ENCODE assay signal across 16 cellular contexts in the genomic region with DNA sequence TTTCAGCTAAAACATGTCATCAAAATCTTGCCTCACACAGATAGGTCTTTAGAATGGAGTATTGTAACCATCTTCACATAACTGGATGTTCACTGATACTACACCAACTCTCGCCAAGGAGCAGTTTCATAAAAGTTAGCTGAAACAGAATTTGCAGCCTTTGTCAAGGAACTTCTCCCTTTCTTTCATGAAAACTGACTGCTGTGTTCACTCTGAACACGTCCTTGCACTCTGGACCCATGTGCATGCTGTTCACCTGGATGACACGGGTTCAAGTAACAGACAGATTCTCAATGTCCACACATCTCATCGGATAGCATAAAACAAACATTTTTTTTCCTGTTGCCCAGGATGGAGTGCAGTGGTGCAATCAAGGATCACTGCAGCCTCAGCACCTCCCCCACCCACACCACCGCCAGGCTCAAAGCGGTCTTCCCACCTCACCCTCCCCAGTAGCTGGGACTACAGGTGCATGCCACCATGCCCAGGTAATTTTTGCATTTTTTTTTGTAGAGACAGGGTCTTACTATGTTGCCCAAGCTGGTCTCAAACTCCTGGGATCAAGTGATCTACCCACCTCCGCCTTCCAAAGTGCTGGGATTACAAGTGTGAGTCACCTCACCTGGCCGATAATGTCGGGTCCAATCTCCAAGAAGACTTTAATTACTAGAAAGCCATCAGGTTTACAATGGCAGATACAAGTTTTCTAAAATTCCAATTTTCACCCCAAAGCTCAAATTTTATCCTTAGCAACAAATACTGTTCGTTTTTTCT. TPM values are rescaled to one million over a fixed set of nuclear protein-coding genes. Genes with fewer than 3 reads are reported as not detected.
DNase-seq lines count a peak whose midpoint lies in the region; ATAC-seq and TF ChIP-seq lines count a peak whose summit lies in the region.
"Had no signal": no experiment of that assay in that cellular context is flagged by ENCODE, and none has a peak within 500 bp of the region (broad histone marks: within the 10 kb centered on the region; RNA-seq: fewer than 3 reads in every experiment).

No MANE protein-coding gene starts in this region.

- CTCF ChIA-PET in activated naive CD4-positive, alpha-beta T cell treated with anti-CD3 and anti-CD28 coated beads for 36 hours (lab: Charles Lee), result interaction anchor here (1.0 to 4.0 kb wide), 5 partner anchors 8 to 20 kb away, joined by 4 to 34 read pairs (median 15); partner anchors contain the start of gene DIDO1
- CTCF ChIA-PET in activated CD8-positive, alpha-beta T cell treated with anti-CD3 and anti-CD28 coated beads, Interleukin-2, amount 10 ng/mL, durations not matched to agents 7 days and 5 days (lab: Charles Lee), result interaction anchor here (0.8 to 13.5 kb wide), 8 partner anchors 9 to 92 kb away, joined by 3 to 182 read pairs (median 11); partner anchors contain the start of genes DIDO1 and GID8

- ATAC-seq in activated CD8-positive, alpha-beta T cell treated with anti-CD3 and anti-CD28 coated beads, Interleukin-2, amount 10 ng/mL, durations not matched to agents 7 days and 5 days, result no peak
- ATAC-seq in left lobe of liver (peak; percentile 72), GM18511 (IDR thresholded peaks at IDR 0.05; ENCODE audit: unreplicated experiment) (no peak), HG02588 (IDR thresholded peaks at IDR 0.05; ENCODE audit: unreplicated experiment) (no peak)
- ATAC-seq in stimulated activated naive CD8-positive, alpha-beta T cell treated with anti-CD3 and anti-CD28 coated beads, Interleukin-15, amount 100 ng/mL, for 72 hours, result no peak
- ATAC-seq: HCT116, left ventricle myocardium superior, Right ventricle myocardium inferior had no signal

- POLR2A ChIA-PET in activated CD8-positive, alpha-beta T cell treated with anti-CD3 and anti-CD28 coated beads, Interleukin-2, amount 10 ng/mL, durations not matched to agents 7 days and 5 days (lab: Charles Lee), result interaction anchor here (0.6 to 2.2 kb wide), 4 partner anchors 9 to 121 kb away, joined by 3 to 9 read pairs (median 4); partner anchors contain the start of gene MRGBP

- no peak for DNase-seq in activated naive CD4-positive, alpha-beta T cell treated with anti-CD3 and anti-CD28 coated beads for 36 hours
- no peak for DNase-seq in activated naive CD4-positive, alpha-beta T cell treated with Interleukin-2 at 50 U/mL for 16 hours
- DNase-seq in activated CD8-positive, alpha-beta T cell treated with anti-CD3 and anti-CD28 coated beads, Interleukin-2, amount 10 ng/mL, durations not matched to agents 7 days and 5 days, result no peak
- DNase-seq in left lobe of liver (ENCODE audit: low spot score), result no peak
- DNase-seq in stimulated activated naive CD8-positive, alpha-beta T cell treated with anti-CD3 and anti-CD28 coated beads, Interleukin-15, amount 100 ng/mL, for 72 hours, result no peak
- no peak for DNase-seq in GM10266 (ENCODE audit: extremely low spot score)
- DNase-seq: cerebellar nuclear complex, EL, IMR-90, left ventricle myocardium superior, NCI-H1436 treated with DMSO at 0.1 percent for 48 hours, NCI-H524 treated with DMSO at 0.1 percent for 48 hours had no signal

- no peaks in the 10 kb centered on the region for H3K27me3 Mint-ChIP-seq in activated naive CD4-positive, alpha-beta T cell treated with anti-CD3 and anti-CD28 coated beads for 36 hours (ENCODE audit: low read depth)
- H3K27me3 Mint-ChIP-seq in activated CD8-positive, alpha-beta T cell treated with anti-CD3 and anti-CD28 coated beads, Interleukin-2, amount 10 ng/mL, durations not matched to agents 7 days and 5 days (ENCODE audit: low read depth), result no peaks in the 10 kb centered on the region
- H3K27me3 Mint-ChIP-seq in stimulated activated naive CD8-positive, alpha-beta T cell treated with anti-CD3 and anti-CD28 coated beads, Interleukin-15, amount 100 ng/mL, for 72 hours, result no peaks in the 10 kb centered on the region

- TF ChIP-seq CTCF in GM10266 (IDR thresholded peaks at IDR 0.05; ENCODE audit: control insufficient read depth, insufficient read depth, low read depth, missing control alignments), result no peak

- peaks cover 14% of the 10 kb centered on the region for H3K36me3 Mint-ChIP-seq in activated naive CD4-positive, alpha-beta T cell treated with anti-CD3 and anti-CD28 coated beads for 36 hours (ENCODE audit: low read depth)
- H3K36me3 Mint-ChIP-seq in activated CD8-positive, alpha-beta T cell treated with anti-CD3 and anti-CD28 coated beads, Interleukin-2, amount 10 ng/mL, durations not matched to agents 7 days and 5 days (ENCODE audit: low read depth), result peaks cover 39% of the 10 kb centered on the region

- H3K9me3 Mint-ChIP-seq in activated naive CD4-positive, alpha-beta T cell treated with anti-CD3 and anti-CD28 coated beads for 36 hours, result no peaks in the 10 kb centered on the region
- no peaks in the 10 kb centered on the region for H3K9me3 Mint-ChIP-seq in activated CD8-positive, alpha-beta T cell treated with anti-CD3 and anti-CD28 coated beads, Interleukin-2, amount 10 ng/mL, durations not matched to agents 7 days and 5 days (ENCODE audit: insufficient read depth)
- no peaks in the 10 kb centered on the region for H3K9me3 Mint-ChIP-seq in stimulated activated naive CD8-positive, alpha-beta T cell treated with anti-CD3 and anti-CD28 coated beads, Interleukin-15, amount 100 ng/mL, for 72 hours

- peak overlapping the region; percentile 36 for H3K27ac Mint-ChIP-seq in activated naive CD4-positive, alpha-beta T cell treated with anti-CD3 and anti-CD28 coated beads for 36 hours
- H3K27ac Mint-ChIP-seq in activated CD8-positive, alpha-beta T cell treated with anti-CD3 and anti-CD28 coated beads, Interleukin-2, amount 10 ng/mL, durations not matched to agents 7 days and 5 days, result peak overlapping the region; percentile 96
- no peak overlapping the region for H3K27ac Mint-ChIP-seq in stimulated activated naive CD8-positive, alpha-beta T cell treated with anti-CD3 and anti-CD28 coated beads, Interleukin-15, amount 100 ng/mL, for 72 hours

- peak overlapping the region; percentile 16 for H3K4me3 Mint-ChIP-seq in activated naive CD4-positive, alpha-beta T cell treated with anti-CD3 and anti-CD28 coated beads for 36 hours
- H3K4me3 Mint-ChIP-seq in activated CD8-positive, alpha-beta T cell treated with anti-CD3 and anti-CD28 coated beads, Interleukin-2, amount 10 ng/mL, durations not matched to agents 7 days and 5 days, result peak overlapping the region; percentile 80
- peak overlapping the region; percentile 81 to 83 for H3K4me3 Mint-ChIP-seq in stimulated activated naive CD8-positive, alpha-beta T cell treated with anti-CD3 and anti-CD28 coated beads, Interleukin-15, amount 100 ng/mL, for 72 hours

- intact Hi-C loops in activated naive CD4-positive, alpha-beta T cell treated with anti-CD3 and anti-CD28 coated beads for 36 hours (cut with micrococcal nuclease), result no loop called here

- H3K4me1 Mint-ChIP-seq in activated naive CD4-positive, alpha-beta T cell treated with anti-CD3 and anti-CD28 coated beads for 36 hours (ENCODE audit: low read depth), result peaks cover 72% of the 10 kb centered on the region
- peaks cover 80% of the 10 kb centered on the region for H3K4me1 Mint-ChIP-seq in activated CD8-positive, alpha-beta T cell treated with anti-CD3 and anti-CD28 coated beads, Interleukin-2, amount 10 ng/mL, durations not matched to agents 7 days and 5 days (ENCODE audit: low read depth)
- H3K4me1 Mint-ChIP-seq in stimulated activated naive CD8-positive, alpha-beta T cell treated with anti-CD3 and anti-CD28 coated beads, Interleukin-15, amount 100 ng/mL, for 72 hours, result peaks cover 84% of the 10 kb centered on the region

RNA-seq across cellular contexts. Expression of gene DIDO1, which starts 9.4 kb away (rescaled TPM):
- 10 to 100 TPM; 49.5 to 50.3 TPM for total RNA-seq in activated naive CD4-positive, alpha-beta T cell treated with anti-CD3 and anti-CD28 coated beads for 36 hours
- 10 to 100 TPM; 69.6 to 74.0 TPM for total RNA-seq in activated CD8-positive, alpha-beta T cell treated with anti-CD3 and anti-CD28 coated beads, Interleukin-2, amount 10 ng/mL, durations not matched to agents 7 days and 5 days
- 22.8 TPM for total RNA-seq in left lobe of liver

RNA-seq across cellular contexts. Expression of gene GID8, which starts 21.1 kb away (rescaled TPM):
- 10 to 100 TPM; 32.7 to 34.0 TPM for total RNA-seq in activated naive CD4-positive, alpha-beta T cell treated with anti-CD3 and anti-CD28 coated beads for 36 hours
- total RNA-seq in activated CD8-positive, alpha-beta T cell treated with anti-CD3 and anti-CD28 coated beads, Interleukin-2, amount 10 ng/mL, durations not matched to agents 7 days and 5 days, result 10 to 100 TPM; 37.3 to 39.7 TPM
- total RNA-seq in left lobe of liver, result 19.3 TPM

RNA-seq across cellular contexts. Expression of gene SLC17A9, which starts 35.6 kb away (rescaled TPM):
- 10 to 100 TPM; 17.4 to 20.6 TPM for total RNA-seq in activated naive CD4-positive, alpha-beta T cell treated with anti-CD3 and anti-CD28 coated beads for 36 hours
- 10 to 100 TPM; 57.8 to 69.7 TPM for total RNA-seq in activated CD8-positive, alpha-beta T cell treated with anti-CD3 and anti-CD28 coated beads, Interleukin-2, amount 10 ng/mL, durations not matched to agents 7 days and 5 days
- 125 TPM for total RNA-seq in left lobe of liver

RNA-seq across cellular contexts. Expression of gene TCFL5, which starts 55.3 kb away (rescaled TPM):
- total RNA-seq in activated naive CD4-positive, alpha-beta T cell treated with anti-CD3 and anti-CD28 coated beads for 36 hours, result 1 to 10 TPM; 5.4 to 5.5 TPM
- total RNA-seq in activated CD8-positive, alpha-beta T cell treated with anti-CD3 and anti-CD28 coated beads, Interleukin-2, amount 10 ng/mL, durations not matched to agents 7 days and 5 days, result 1 to 10 TPM; 7.9 to 9.6 TPM
- total RNA-seq in left lobe of liver, result 6.2 TPM

Comparison
In these comparisons a context has a peak if more than half of its experiments do, and no peak if none do; other contexts are left out.
1. H3K27ac Mint-ChIP-seq: peak in activated naive CD4-positive, alpha-beta T cell treated with anti-CD3 and anti-CD28 coated beads for 36 hours (single experiment) and activated CD8-positive, alpha-beta T cell treated with anti-CD3 and anti-CD28 coated beads, Interleukin-2, amount 10 ng/mL, durations not matched to agents 7 days and 5 days (single experiment); none in stimulated activated naive CD8-positive, alpha-beta T cell treated with anti-CD3 and anti-CD28 coated beads, Interleukin-15, amount 100 ng/mL, for 72 hours (0 of 2).
2. H3K4me3 Mint-ChIP-seq: peak in every context shown above with its lines; median percentile 82 in stimulated activated naive CD8-positive, alpha-beta T cell treated with anti-CD3 and anti-CD28 coated beads, Interleukin-15, amount 100 ng/mL, for 72 hours; 80 in activated CD8-positive, alpha-beta T cell treated with anti-CD3 and anti-CD28 coated beads, Interleukin-2, amount 10 ng/mL, durations not matched to agents 7 days and 5 days; 16 in activated naive CD4-positive, alpha-beta T cell treated with anti-CD3 and anti-CD28 coated beads for 36 hours.